20 cellular contexts compared by ENCODE assay signal in the genomic region with DNA sequence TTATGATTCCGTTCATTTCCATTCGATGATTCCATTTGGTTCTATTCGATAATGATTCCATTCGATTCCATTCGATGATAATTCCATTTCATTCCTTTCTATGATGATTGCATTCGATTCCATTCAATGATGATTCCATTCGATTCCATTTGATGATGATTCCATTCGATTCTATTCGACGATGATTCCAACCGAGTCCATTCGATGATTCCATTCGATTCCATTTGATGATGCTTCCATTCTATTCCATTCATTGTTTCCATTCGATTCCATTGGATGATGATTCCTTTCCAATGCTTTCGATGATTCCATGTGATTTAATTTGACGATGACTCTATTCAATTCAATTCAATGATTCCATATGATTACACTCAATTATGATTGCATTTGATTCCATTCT.
DNase-seq lines count a peak whose midpoint lies in the region; ATAC-seq, FAIRE-seq and TF ChIP-seq lines count a peak whose summit lies in the region.
"Had no signal": no experiment of that assay in that cellular context is flagged by ENCODE, and none has a peak within 500 bp of the region (broad histone marks: within the 10 kb centered on the region; RNA-seq: fewer than 3 reads in every experiment).

No MANE protein-coding gene starts in this region.

- POLR2A ChIA-PET in HepG2 (lab: Yijun Ruan, JAX) (no interaction called here), H1 (lab: Charles Lee; ENCODE audit: partially characterized antibody) (no interaction called here)

- H4K5ac ChIP-seq in H1 (ENCODE audit: insufficient read length, low read depth, low read length), result no peak overlapping the region

- no TSS peak for BruUV-seq in HepG2 (replicated peaks; lab: Mats Ljungman, UMichigan)

- H2AFZ ChIP-seq in HepG2 (ENCODE audit: low read length), result no peak overlapping the region
- H2AFZ ChIP-seq in H1 (ENCODE audit: low read length), result no peak overlapping the region

- H3K4ac ChIP-seq in H1 (replicated peaks; ENCODE audit: insufficient read length, low read depth, low read length), result no peak overlapping the region

- no peaks in the 10 kb centered on the region for H3K27me3 ChIP-seq in HepG2 (ENCODE audit: control insufficient read depth in 1 of 2, insufficient read depth in 2 of 2, low read length in 2 of 2)
- H3K27me3 ChIP-seq in right lobe of liver, result no peaks in the 10 kb centered on the region
- no peaks in the 10 kb centered on the region for H3K27me3 ChIP-seq in H1 (replicated peaks in 1 of 4; ENCODE audit: control insufficient read depth in 3 of 4, extremely low read depth in 1 of 4, insufficient read depth in 3 of 4, low read length in 3 of 4)
- H3K27me3 ChIP-seq: BLaER1 treated with 17β-estradiol and CSF1 and Interleukin-3, amounts not matched to agents 10 nM and 100 nM had no signal

- no peak overlapping the region for H3K27ac ChIP-seq in HepG2 (ENCODE audit: extremely low read length, insufficient read depth, low read length)
- H3K27ac ChIP-seq in right lobe of liver, result no peak overlapping the region
- H3K27ac ChIP-seq in H1 (ENCODE audit: low read depth, low read length), result no peak overlapping the region
- H3K27ac ChIP-seq: 22Rv1; A549; BLaER1 treated with 17β-estradiol and CSF1 and Interleukin-3, amounts not matched to agents 10 nM and 100 nM; C4-2B had no signal

- no peak overlapping the region for H2BK120ac ChIP-seq in H1 (replicated peaks; ENCODE audit: low read depth, low read length)

- TF ChIP-seq EP300 in HepG2 (IDR thresholded peaks at IDR 0.05; ENCODE audit: low read depth in 2 of 2, low read length in 2 of 2) (no peak), HepG2 (CRISPR knock-in tag; IDR thresholded peaks at IDR 0.05; ENCODE audit: borderline replicate concordance) (no peak), H1 (IDR thresholded peaks at IDR 0.05; ENCODE audit: borderline replicate concordance in 1 of 2, low read depth in 2 of 2, low read length in 2 of 2) (no peak)

- no peak overlapping the region for H2BK15ac ChIP-seq in H1 (ENCODE audit: low read length)

- no peak overlapping the region for H2BK5ac ChIP-seq in H1 (ENCODE audit: low read depth, low read length)

- CTCF ChIA-PET in HepG2 (lab: Yijun Ruan, JAX; ENCODE audit: low intra/inter-chr PET ratio, low total read pairs), result no interaction called here
- CTCF ChIA-PET in H1 (lab: Charles Lee; ENCODE audit: partially characterized antibody), result no interaction called here

- WGBS in HepG2 (ENCODE audit: low lambda C conversion rate), result 30% methylated on average over 16 of the region's 16 CpGs
- 61% methylated on average over 16 of the region's 16 CpGs for WGBS in right lobe of liver (ENCODE audit: insufficient coverage, low coverage, low lambda C conversion rate, missing lambda C conversion rate)
- WGBS in H1 (ENCODE audit: extremely low coverage in 1 of 2, insufficient coverage in 1 of 2, insufficient read length in 1 of 2, insufficient replicate concordance in 2 of 2, low coverage in 1 of 2, low lambda C conversion rate in 2 of 2, missing lambda C conversion rate in 1 of 2), 2 experiments, result 91% methylated on average over 16 of the region's 16 CpGs; no CpG with 5 or more reads in 1 of the 2 experiments

- H3K9me3 ChIP-seq in HepG2 (ENCODE audit: low read length), result peaks cover 100% of the 10 kb centered on the region
- H3K9me3 ChIP-seq in right lobe of liver, result peaks cover 0 to 87% (median 15%) of the 10 kb centered on the region in 4 donors
- peaks cover 8 to 92% of the 10 kb centered on the region in 2 experiments; a peak in 3 of 4 replicates for H3K9me3 ChIP-seq in H1 (ENCODE audit: insufficient read depth in 2 of 2, low read depth in 1 of 2, low read length in 1 of 2)

- no peaks in the 10 kb centered on the region for H3K4me1 Mint-ChIP-seq in stimulated activated naive CD8-positive, alpha-beta T cell treated with anti-CD3 and anti-CD28 coated beads, Interleukin-15, amount 100 ng/mL, for 72 hours
- H3K4me1 Mint-ChIP-seq: B cell had no signal

- peaks cover 87 to 92% of the 10 kb centered on the region in 2 donors for H3K9me3 Mint-ChIP-seq in stimulated activated naive CD8-positive, alpha-beta T cell treated with anti-CD3 and anti-CD28 coated beads, Interleukin-15, amount 100 ng/mL, for 72 hours

- no peak overlapping the region for H3K18ac ChIP-seq in H1 (ENCODE audit: extremely low read depth, low read length)

- H2AK5ac ChIP-seq in H1 (ENCODE audit: low read depth, low read length), result no peak overlapping the region

- intact Hi-C loops in HepG2 (cut with micrococcal nuclease; ENCODE audit: unreplicated experiment) (no loop called here), right lobe of liver (cut with DNase I) (no loop called here)

- H4K8ac ChIP-seq in H1 (ENCODE audit: extremely low read depth, insufficient read depth, low read length), result no peak overlapping the region

- no peaks in the 10 kb centered on the region for H3K27me3 Mint-ChIP-seq in stimulated activated naive CD8-positive, alpha-beta T cell treated with anti-CD3 and anti-CD28 coated beads, Interleukin-15, amount 100 ng/mL, for 72 hours
- H3K27me3 Mint-ChIP-seq: B cell; CD4-positive, alpha-beta T cell had no signal

- no peak for TF ChIP-seq RAD21 in HepG2 (CRISPR knock-in tag; IDR thresholded peaks at IDR 0.05)
- TF ChIP-seq RAD21 in H1 (IDR thresholded peaks at IDR 0.05 in 1 of 2, conservative IDR thresholded peaks at IDR 0.05 in 1 of 2; ENCODE audit: low read depth in 2 of 2, low read length in 2 of 2), result no peak

- H3K9ac ChIP-seq in HepG2 (ENCODE audit: insufficient read depth, low read depth, low read length) (no peak overlapping the region), H1 (replicated peaks in 1 of 4; ENCODE audit: extremely low read depth in 1 of 4, low read depth in 3 of 4, low read length in 3 of 4) (no peak overlapping the region)
- H3K9ac ChIP-seq: BLaER1 treated with 17β-estradiol and CSF1 and Interleukin-3, amounts not matched to agents 10 nM and 100 nM had no signal

- H3K23me2 ChIP-seq in H1 (ENCODE audit: low read depth, low read length), result no peaks in the 10 kb centered on the region; the same call in 1 of the 2 replicates

- ATAC-seq in HepG2, result no peak
- ATAC-seq in right lobe of liver, result no peak
- no peak for ATAC-seq in GM18517 (IDR thresholded peaks at IDR 0.05; ENCODE audit: unreplicated experiment)
- no peak for ATAC-seq in stimulated activated naive CD8-positive, alpha-beta T cell treated with anti-CD3 and anti-CD28 coated beads, Interleukin-15, amount 100 ng/mL, for 72 hours
- ATAC-seq: A549; CD8-positive, alpha-beta T cell had no signal

- no peak overlapping the region for H2BK12ac ChIP-seq in H1 (ENCODE audit: low read depth, low read length)

- H3K4me2 ChIP-seq in HepG2 (ENCODE audit: low read depth, low read length), result no peak overlapping the region
- no peak overlapping the region for H3K4me2 ChIP-seq in H1 (ENCODE audit: insufficient read depth in 1 of 2, low read depth in 2 of 2, low read length in 2 of 2)
- H3K4me2 ChIP-seq: A549; BLaER1 treated with 17β-estradiol and CSF1 and Interleukin-3, amounts not matched to agents 10 nM and 100 nM had no signal

- H3K4me3 ChIP-seq in HepG2 (replicated peaks in 1 of 3; ENCODE audit: insufficient read depth in 1 of 3, low read depth in 2 of 3, low read length in 3 of 3) (no peak overlapping the region), right lobe of liver (no peak overlapping the region), H1 (ENCODE audit: extremely low read depth in 1 of 4, insufficient read depth in 2 of 4, low read depth in 3 of 4, low read length in 4 of 4) (0 out of 8 replicates have a peak overlapping the region, but pooled peaks of 1 of the 4 experiments have one; percentile 1)
- H3K4me3 ChIP-seq: A549; BLaER1 treated with 17β-estradiol and CSF1 and Interleukin-3, amounts not matched to agents 10 nM and 100 nM had no signal

- H3K79me2 ChIP-seq in HepG2 (ENCODE audit: insufficient read depth, low read length), result no peaks in the 10 kb centered on the region
- H3K79me2 ChIP-seq in H1 (ENCODE audit: control insufficient read depth in 1 of 2, insufficient read depth in 2 of 2, low read length in 2 of 2), result no peaks in the 10 kb centered on the region

- H3K27ac Mint-ChIP-seq in stimulated activated naive CD8-positive, alpha-beta T cell treated with anti-CD3 and anti-CD28 coated beads, Interleukin-15, amount 100 ng/mL, for 72 hours, result no peak overlapping the region
- H3K27ac Mint-ChIP-seq: B cell; CD4-positive, alpha-beta T cell; CD8-positive, alpha-beta T cell had no signal

- H4K91ac ChIP-seq in H1 (replicated peaks; ENCODE audit: insufficient read length, low read length), result no peak overlapping the region

- TF ChIP-seq POLR2A in HepG2 (IDR thresholded peaks at IDR 0.05; ENCODE audit: insufficient read depth in 1 of 2, low read depth in 2 of 2, low read length in 2 of 2), result no peak
- no peak for TF ChIP-seq POLR2A in right lobe of liver (IDR thresholded peaks at IDR 0.05)
- no peak for TF ChIP-seq POLR2A in H1 (IDR thresholded peaks at IDR 0.05; ENCODE audit: control extremely low read depth in 1 of 2, low read depth in 2 of 2, low read length in 2 of 2)

- FAIRE-seq in HepG2 (lab: Jason Lieb, UNC) (no peak), H1 (lab: Jason Lieb, UNC) (no peak)
- FAIRE-seq: A549, D721Med, G401.6, GM12891 had no signal

- in situ Hi-C loops in HepG2 (cut with HindIII; ENCODE audit: extremely low pct_ligation_motif_present, low pct_unique_long_range_greater_than_20kb), result no loop called here

- TF ChIP-seq CTCF in HepG2 (CRISPR knock-in tag; IDR thresholded peaks at IDR 0.05), result no peak
- TF ChIP-seq CTCF in right lobe of liver (IDR thresholded peaks at IDR 0.05), result no peak
- TF ChIP-seq CTCF in H1 (IDR thresholded peaks at IDR 0.05; ENCODE audit: control extremely low read depth in 1 of 3, insufficient read depth in 1 of 3, low read depth in 1 of 3, low read length in 3 of 3), result no peak

- no peaks in the 10 kb centered on the region for H3K79me1 ChIP-seq in H1 (ENCODE audit: low read depth, low read length)

- H4K20me1 ChIP-seq in HepG2 (ENCODE audit: insufficient read depth, low read length) (no peaks in the 10 kb centered on the region), H1 (replicated peaks in 1 of 2; ENCODE audit: control insufficient read depth in 1 of 2, insufficient read depth in 2 of 2, low read length in 2 of 2) (no peaks in the 10 kb centered on the region)
- H4K20me1 ChIP-seq: BLaER1 treated with 17β-estradiol and CSF1 and Interleukin-3, amounts not matched to agents 10 nM and 100 nM had no signal

- no peak overlapping the region for H3K14ac ChIP-seq in H1 (ENCODE audit: insufficient read length)

- peak overlapping the region; percentile 82 for H3K56ac ChIP-seq in H1 (replicated peaks; ENCODE audit: insufficient read length, low read depth, low read length)

- H3K23ac ChIP-seq in H1 (ENCODE audit: insufficient read length), result no peak overlapping the region

- H3K36me3 ChIP-seq in HepG2 (replicated peaks in 1 of 2; ENCODE audit: control insufficient read depth in 1 of 2, insufficient read depth in 2 of 2, low read length in 2 of 2), result no peaks in the 10 kb centered on the region
- no peaks in the 10 kb centered on the region for H3K36me3 ChIP-seq in right lobe of liver
- no peaks in the 10 kb centered on the region for H3K36me3 ChIP-seq in H1 (ENCODE audit: control insufficient read depth in 2 of 4, insufficient read depth in 4 of 4, low read length in 3 of 4)
- H3K36me3 ChIP-seq: BLaER1 treated with 17β-estradiol and CSF1 and Interleukin-3, amounts not matched to agents 10 nM and 100 nM had no signal

- no peak for DNase-seq in HepG2 (ENCODE audit: low spot score)
- no peak for DNase-seq in right lobe of liver
- DNase-seq in H1 (ENCODE audit: low read depth in 1 of 2, low spot score in 2 of 2), result no peak
- no peak for DNase-seq in stimulated activated naive CD8-positive, alpha-beta T cell treated with anti-CD3 and anti-CD28 coated beads, Interleukin-15, amount 100 ng/mL, for 72 hours
- DNase-seq: AML-193; Caco-2; Calu3; CD4-positive, alpha-beta T cell; CD8-positive, alpha-beta T cell; DMS79 treated with DMSO at 0.1 percent for 48 hours; GF-D8 had no signal

- H2BK20ac ChIP-seq in H1 (ENCODE audit: low read length), result no peak overlapping the region

- H3K4me1 ChIP-seq in HepG2 (ENCODE audit: insufficient read depth, low read length) (no peaks in the 10 kb centered on the region), right lobe of liver (no peaks in the 10 kb centered on the region), H1 (replicated peaks in 1 of 4; ENCODE audit: control insufficient read depth in 3 of 4, insufficient read depth in 4 of 4, low read length in 3 of 4) (no peaks in the 10 kb centered on the region)
- H3K4me1 ChIP-seq: A549; BLaER1 treated with 17β-estradiol and CSF1 and Interleukin-3, amounts not matched to agents 10 nM and 100 nM; Caco-2 had no signal

- no peak overlapping the region for H3K4me3 Mint-ChIP-seq in stimulated activated naive CD8-positive, alpha-beta T cell treated with anti-CD3 and anti-CD28 coated beads, Interleukin-15, amount 100 ng/mL, for 72 hours
- H3K4me3 Mint-ChIP-seq: B cell; CD4-positive, alpha-beta T cell; CD8-positive, alpha-beta T cell had no signal
